In the genomic region with DNA sequence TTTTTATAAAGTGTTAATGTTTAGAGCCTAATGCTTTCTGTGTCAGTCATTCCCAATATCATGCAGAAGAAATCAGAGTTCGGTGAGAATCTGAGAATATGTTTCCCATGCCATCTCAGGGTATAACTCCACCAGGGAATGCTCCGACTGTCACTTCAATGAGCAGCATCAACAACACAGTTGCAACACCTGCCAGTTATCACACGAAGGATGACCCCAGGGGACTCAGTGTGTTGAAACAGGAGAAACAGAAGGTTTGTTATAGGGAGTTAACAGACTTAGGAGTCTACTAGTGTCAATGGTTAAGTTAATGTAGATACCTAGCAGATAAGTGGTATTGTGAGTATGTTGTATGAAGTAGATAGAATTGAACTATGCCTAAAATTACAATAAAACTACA, we compare ENCODE assay signal across 2 cellular contexts.
TF ChIP-seq lines count a peak whose summit lies in the region.

No MANE protein-coding gene starts in this region.

TF ChIP-seq in IMR-90, 13 proteins besides CTCF, POLR2A, EP300 and RAD21 (continued from another document):
- no peak for TF ChIP-seq RCOR1 (IDR thresholded peaks at IDR 0.05; ENCODE audit: insufficient replicate concordance, low read length)
- TF ChIP-seq FOS (IDR thresholded peaks at IDR 0.05; ENCODE audit: low read depth, low read length), result no peak
- TF ChIP-seq, protein P1, sequence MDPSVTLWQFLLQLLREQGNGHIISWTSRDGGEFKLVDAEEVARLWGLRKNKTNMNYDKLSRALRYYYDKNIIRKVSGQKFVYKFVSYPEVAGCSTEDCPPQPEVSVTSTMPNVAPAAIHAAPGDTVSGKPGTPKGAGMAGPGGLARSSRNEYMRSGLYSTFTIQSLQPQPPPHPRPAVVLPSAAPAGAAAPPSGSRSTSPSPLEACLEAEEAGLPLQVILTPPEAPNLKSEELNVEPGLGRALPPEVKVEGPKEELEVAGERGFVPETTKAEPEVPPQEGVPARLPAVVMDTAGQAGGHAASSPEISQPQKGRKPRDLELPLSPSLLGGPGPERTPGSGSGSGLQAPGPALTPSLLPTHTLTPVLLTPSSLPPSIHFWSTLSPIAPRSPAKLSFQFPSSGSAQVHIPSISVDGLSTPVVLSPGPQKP (IDR thresholded peaks at IDR 0.05; ENCODE audit: borderline replicate concordance, low read depth, low read length), result no peak
- TF ChIP-seq NFE2L2 (IDR thresholded peaks at IDR 0.05; ENCODE audit: low read depth, low read length), result no peak
- no peak for TF ChIP-seq MXI1 (IDR thresholded peaks at IDR 0.05; ENCODE audit: borderline replicate concordance, low read depth, low read length)
- TF ChIP-seq MAZ (IDR thresholded peaks at IDR 0.05; ENCODE audit: borderline replicate concordance, low read depth, low read length), result no peak
- TF ChIP-seq SMC3 (IDR thresholded peaks at IDR 0.05; ENCODE audit: low read depth, low read length), result no peak
- TF ChIP-seq BHLHE40 (IDR thresholded peaks at IDR 0.05; ENCODE audit: low read depth, low read length), result no peak
- TF ChIP-seq CHD1 (IDR thresholded peaks at IDR 0.05; ENCODE audit: low read depth, low read length), result no peak

TF ChIP-seq in neural cell, 6 proteins besides CTCF, POLR2A, EP300 and RAD21 (continued from another document):
- TF ChIP-seq, protein P2, sequence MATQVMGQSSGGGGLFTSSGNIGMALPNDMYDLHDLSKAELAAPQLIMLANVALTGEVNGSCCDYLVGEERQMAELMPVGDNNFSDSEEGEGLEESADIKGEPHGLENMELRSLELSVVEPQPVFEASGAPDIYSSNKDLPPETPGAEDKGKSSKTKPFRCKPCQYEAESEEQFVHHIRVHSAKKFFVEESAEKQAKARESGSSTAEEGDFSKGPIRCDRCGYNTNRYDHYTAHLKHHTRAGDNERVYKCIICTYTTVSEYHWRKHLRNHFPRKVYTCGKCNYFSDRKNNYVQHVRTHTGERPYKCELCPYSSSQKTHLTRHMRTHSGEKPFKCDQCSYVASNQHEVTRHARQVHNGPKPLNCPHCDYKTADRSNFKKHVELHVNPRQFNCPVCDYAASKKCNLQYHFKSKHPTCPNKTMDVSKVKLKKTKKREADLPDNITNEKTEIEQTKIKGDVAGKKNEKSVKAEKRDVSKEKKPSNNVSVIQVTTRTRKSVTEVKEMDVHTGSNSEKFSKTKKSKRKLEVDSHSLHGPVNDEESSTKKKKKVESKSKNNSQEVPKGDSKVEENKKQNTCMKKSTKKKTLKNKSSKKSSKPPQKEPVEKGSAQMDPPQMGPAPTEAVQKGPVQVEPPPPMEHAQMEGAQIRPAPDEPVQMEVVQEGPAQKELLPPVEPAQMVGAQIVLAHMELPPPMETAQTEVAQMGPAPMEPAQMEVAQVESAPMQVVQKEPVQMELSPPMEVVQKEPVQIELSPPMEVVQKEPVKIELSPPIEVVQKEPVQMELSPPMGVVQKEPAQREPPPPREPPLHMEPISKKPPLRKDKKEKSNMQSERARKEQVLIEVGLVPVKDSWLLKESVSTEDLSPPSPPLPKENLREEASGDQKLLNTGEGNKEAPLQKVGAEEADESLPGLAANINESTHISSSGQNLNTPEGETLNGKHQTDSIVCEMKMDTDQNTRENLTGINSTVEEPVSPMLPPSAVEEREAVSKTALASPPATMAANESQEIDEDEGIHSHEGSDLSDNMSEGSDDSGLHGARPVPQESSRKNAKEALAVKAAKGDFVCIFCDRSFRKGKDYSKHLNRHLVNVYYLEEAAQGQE (IDR thresholded peaks at IDR 0.05; ENCODE audit: borderline replicate concordance), result peak; percentile 29
- TF ChIP-seq TAF1 (IDR thresholded peaks at IDR 0.05; ENCODE audit: low read depth), result no peak
- TF ChIP-seq EZH2 (IDR thresholded peaks at IDR 0.05; ENCODE audit: borderline replicate concordance, insufficient read depth, low read length, poor library complexity, severe bottlenecking), result no peak
- peak; percentile 92 for TF ChIP-seq POLR2AphosphoS5 (IDR thresholded peaks at IDR 0.05)
- no peak for TF ChIP-seq MXI1 (conservative IDR thresholded peaks at IDR 0.05; ENCODE audit: poor library complexity, severe bottlenecking)
